Comparison of ENCODE assay signal across 20 cellular contexts in genomic region chr2:150847578-150847977, GRCh38.
DNase-seq lines count a peak whose midpoint lies in the region; ATAC-seq and TF ChIP-seq lines count a peak whose summit lies in the region.
"Had no signal": no experiment of that assay in that cellular context is flagged by ENCODE, and none has a peak within 500 bp of the region (broad histone marks: within the 10 kb centered on the region; RNA-seq: fewer than 3 reads in every experiment).

No MANE protein-coding gene starts in this region.

- peak; percentile 65 for DNase-seq in LNCaP clone FGC (ENCODE audit: low read depth)
- DNase-seq in hepatocyte (ENCODE audit: low spot score) = no peak
- no peak for DNase-seq in nephron progenitor cell
- DNase-seq in iPS-NIHi7 (ENCODE audit: extremely low spot score) = no peak
- no peak for DNase-seq in NCI-H748 (lab: John Stamatoyannopoulos, UW; ENCODE audit: unreplicated experiment)
- no peak for DNase-seq in SKM-1 treated with dmso at 0.1 percent for 144 hours (lab: John Stamatoyannopoulos, UW; ENCODE audit: unreplicated experiment)
- DNase-seq: 8988T; CD8-positive, alpha-beta memory T cell; EL; GF-D8; KG1; NCI-H1105; NCI-H2029 treated with DMSO at 0.1 percent for 48 hours; NCI-H226; NCI-H524; SHP77; SW 1271 had no signal

- peak overlapping the region; percentile 57 for H3K27ac Mint-ChIP-seq in nephron progenitor cell
- H3K27ac Mint-ChIP-seq: CD8-positive, alpha-beta memory T cell had no signal

- no peak overlapping the region for H2AFZ ChIP-seq in hepatocyte

- peaks cover 7% of the 10 kb centered on the region for H3K27me3 Mint-ChIP-seq in nephron progenitor cell (ENCODE audit: low read depth, poor library complexity)

- peaks cover 28% of the 10 kb centered on the region for H3K4me1 Mint-ChIP-seq in nephron progenitor cell
- H3K4me1 Mint-ChIP-seq: CD8-positive, alpha-beta memory T cell had no signal

- H3K4me3 Mint-ChIP-seq in nephron progenitor cell = no peak overlapping the region
- H3K4me3 Mint-ChIP-seq: CD8-positive, alpha-beta memory T cell had no signal

- WGBS in hepatocyte (ENCODE audit: low lambda C conversion rate, missing lambda C conversion rate) = 30% methylated on average over 3 of the region's 3 CpGs

- TF ChIP-seq CTCF in 22Rv1 (IDR thresholded peaks at IDR 0.05) (no peak), LNCaP clone FGC (IDR thresholded peaks at IDR 0.05; ENCODE audit: control insufficient read depth, extremely low read depth, insufficient read depth) (no peak), hepatocyte (IDR thresholded peaks at IDR 0.05; ENCODE audit: poor library complexity) (no peak), nephron progenitor cell (IDR thresholded peaks at IDR 0.05) (no peak)

- peak overlapping the region; percentile 5 for H3K4me2 ChIP-seq in hepatocyte

- no peak overlapping the region for H3K4me3 ChIP-seq in LNCaP clone FGC (ENCODE audit: low read depth, low read length)
- H3K4me3 ChIP-seq in hepatocyte = no peak overlapping the region

- H3K4me1 ChIP-seq in hepatocyte (ENCODE audit: insufficient read depth) = peaks cover 21% of the 10 kb centered on the region

- peaks cover 9% of the 10 kb centered on the region for H3K36me3 Mint-ChIP-seq in nephron progenitor cell (ENCODE audit: low read depth)
- H3K36me3 Mint-ChIP-seq: CD8-positive, alpha-beta memory T cell had no signal

- no peaks in the 10 kb centered on the region for H4K20me1 ChIP-seq in hepatocyte (ENCODE audit: insufficient read depth, poor library complexity, severe bottlenecking)

- H3K27ac ChIP-seq in 22Rv1 (peak overlapping the region; percentile 38; the same call in 1 of the 2 replicates), hepatocyte (no peak overlapping the region)
- H3K27ac ChIP-seq: C4-2B had no signal

- no peaks in the 10 kb centered on the region for H3K9me3 ChIP-seq in hepatocyte (ENCODE audit: low read depth)

- no peak for ATAC-seq in HG03025 (IDR thresholded peaks at IDR 0.05; ENCODE audit: low FRiP score, unreplicated experiment)

- peaks cover 17% of the 10 kb centered on the region for H3K9me3 Mint-ChIP-seq in nephron progenitor cell

- H3K9me2 ChIP-seq in hepatocyte (replicated peaks; ENCODE audit: insufficient read depth) = no peaks in the 10 kb centered on the region

- H3K27me3 ChIP-seq in hepatocyte = no peaks in the 10 kb centered on the region

- H3K36me3 ChIP-seq in hepatocyte (replicated peaks; ENCODE audit: insufficient read depth, low read depth) = no peaks in the 10 kb centered on the region

- no peaks in the 10 kb centered on the region for H3K79me2 ChIP-seq in hepatocyte
